19 cellular contexts compared by ENCODE assay signal in genomic region chr7:22049848-22050247, GRCh38.
"Had no signal": no experiment of that assay in that cellular context is flagged by ENCODE, and none has a peak within 500 bp of the region (broad histone marks: within the 10 kb centered on the region; RNA-seq: fewer than 3 reads in every experiment).

No MANE protein-coding gene starts in this region.

- H3K36me3 ChIP-seq: neutrophil, thoracic aorta had no signal

- DNase-seq: effector CD4-positive, alpha-beta T cell; endodermal cell; erythroblast; foreskin keratinocyte; kidney; left cardiac atrium; left ventricle myocardium superior; mammary epithelial cell; naive thymus-derived CD4-positive, alpha-beta T cell; posterior cingulate gyrus; stimulated activated CD4-positive, alpha-beta T cell treated with anti-CD3 and anti-CD28 coated beads, Interleukin-2, amount 100 ng/mL, for 24 hours; stimulated activated CD4-positive, alpha-beta T cell treated with anti-CD3 and anti-CD28 coated beads, Interleukin-4, amount 100 ng/mL, for 4 hours; stimulated activated naive B cell treated with anti-CD40 and anti-IgM and Interleukin-4, amounts not matched to agents 10 μg/mL and 1 μg/mL and 100 μg/mL, for 72 hours; stimulated activated naive CD8-positive, alpha-beta T cell treated with anti-CD3 and anti-CD28 coated beads, Interleukin-15, amount 100 ng/mL, for 72 hours had no signal

- H3K4me1 ChIP-seq: foreskin keratinocyte had no signal

- H3K27ac ChIP-seq: coronary artery, foreskin keratinocyte, neutrophil, skin epidermis, thoracic aorta had no signal

- ATAC-seq: foreskin keratinocyte; left cardiac atrium; left ventricle myocardium superior; naive thymus-derived CD4-positive, alpha-beta T cell; sciatic nerve; stimulated activated naive B cell treated with anti-CD40 and anti-IgM and Interleukin-4, amounts not matched to agents 10 μg/mL and 1 μg/mL and 100 μg/mL, for 72 hours; stimulated activated naive CD8-positive, alpha-beta T cell treated with anti-CD3 and anti-CD28 coated beads, Interleukin-15, amount 100 ng/mL, for 72 hours had no signal

- H3K27me3 ChIP-seq: neutrophil had no signal

- H3K9me3 ChIP-seq: neutrophil, thoracic aorta had no signal

- H3K4me3 ChIP-seq: coronary artery, skin epidermis, thoracic aorta had no signal
